Comparison of ENCODE assay signal across 7 cellular contexts in the genomic region with DNA sequence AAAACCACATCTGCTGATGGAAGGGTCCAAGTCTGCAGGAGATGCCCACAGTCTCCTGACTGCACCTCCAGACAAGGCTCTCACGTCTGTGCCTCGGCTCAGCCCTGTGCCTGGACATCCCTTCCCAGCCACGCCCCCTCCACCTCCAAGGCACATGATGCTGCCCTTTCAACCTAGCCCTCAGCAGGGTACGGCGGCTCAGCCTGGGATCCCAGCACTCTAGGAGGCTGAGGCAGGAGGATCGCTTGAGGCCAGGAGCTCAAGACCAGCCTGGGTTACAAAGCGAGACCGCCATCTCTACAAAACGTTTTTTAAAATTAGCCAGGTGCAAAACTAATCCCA.
"Had no signal": no experiment of that assay in that cellular context is flagged by ENCODE, and none has a peak within 500 bp of the region (broad histone marks: within the 10 kb centered on the region; RNA-seq: fewer than 3 reads in every experiment).

No MANE protein-coding gene starts in this region.

- H3K27me3 Mint-ChIP-seq: IgD-negative memory B cell had no signal

- ATAC-seq: HepG2 had no signal

- H2AFZ ChIP-seq: GM23248 had no signal

- H3K4me3 Mint-ChIP-seq: H9, IgD-negative memory B cell had no signal

- H3K27ac ChIP-seq: GM23248, HL-60 had no signal

- H3K9me3 Mint-ChIP-seq: IgD-negative memory B cell had no signal

- H3K4me1 Mint-ChIP-seq: H9, IgD-negative memory B cell had no signal

- H3K4me3 ChIP-seq: GM23248 had no signal

- DNase-seq: GOT3, H9, HCEC 1CT had no signal

- H3K27ac Mint-ChIP-seq: H9, IgD-negative memory B cell had no signal
